8 cellular contexts compared by ENCODE assay signal in the genomic region with DNA sequence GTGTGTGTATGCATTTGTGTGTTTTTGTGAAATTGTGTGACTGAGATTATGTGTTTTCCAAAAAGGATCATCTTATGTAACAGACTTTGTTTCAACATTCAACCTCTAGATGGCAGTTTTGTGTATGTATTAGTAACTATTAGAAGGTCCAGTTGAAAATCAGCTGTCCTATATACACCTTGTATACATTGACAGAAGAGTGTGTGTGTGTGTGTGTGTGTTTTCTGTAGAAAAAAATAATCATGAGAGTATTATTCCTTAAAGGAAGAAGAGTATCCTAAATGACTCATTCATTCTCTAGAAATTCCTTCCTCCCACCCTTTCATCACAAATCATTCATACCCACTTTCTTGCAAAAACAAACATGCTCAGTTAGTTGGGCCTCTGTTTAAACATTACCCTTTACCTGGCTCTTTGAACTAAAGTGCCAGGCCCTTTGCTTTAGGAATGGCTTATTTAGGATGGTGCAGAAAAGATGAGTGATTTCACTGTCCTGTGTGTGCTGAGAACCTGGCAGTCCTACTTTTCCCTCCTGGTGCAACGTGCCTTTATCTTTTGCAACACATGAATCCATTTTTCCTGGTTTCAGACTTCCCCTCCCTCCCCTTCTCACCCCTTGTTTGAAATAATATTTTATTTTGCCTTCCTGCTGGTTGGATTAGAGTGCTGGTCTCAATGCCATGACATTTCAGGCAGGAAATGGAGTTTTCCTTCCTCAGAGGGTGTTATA.
DNase-seq lines count a peak whose midpoint lies in the region; FAIRE-seq and TF ChIP-seq lines count a peak whose summit lies in the region.

No MANE protein-coding gene starts in this region.

- FAIRE-seq in kidney (lab: Jason Lieb, UNC): peak; percentile 96

- H3K9me3 ChIP-seq in kidney (ENCODE audit: control insufficient read depth in 1 of 2, low read length in 2 of 2) (no peaks in the 10 kb centered on the region), vagina (no peaks in the 10 kb centered on the region)

- intact Hi-C loops in kidney (cut with DNase I): no loop called here
- intact Hi-C loops in vagina (cut with DNase I): loop anchor here (10.0 kb wide), 2 partner anchors 462 to 902 kb away; no protein-coding TSS in a partner anchor

- no peak overlapping the region for H3K4me3 ChIP-seq in kidney (ENCODE audit: low read length in 2 of 2)
- H3K4me3 ChIP-seq in vagina: no peak overlapping the region

- H3K4me1 ChIP-seq in kidney (ENCODE audit: control insufficient read depth in 1 of 2, insufficient read depth in 1 of 2, low read depth in 1 of 2, low read length in 2 of 2) (peaks cover 11 to 17% of the 10 kb centered on the region in 2 donors), vagina (peaks cover 18% of the 10 kb centered on the region)

- no peaks in the 10 kb centered on the region for H3K36me3 ChIP-seq in kidney (ENCODE audit: control insufficient read depth in 1 of 2, insufficient read depth in 2 of 2, low read length in 2 of 2)
- no peaks in the 10 kb centered on the region for H3K36me3 ChIP-seq in vagina

- H3K27ac ChIP-seq in kidney (ENCODE audit: low read depth in 2 of 2, low read length in 2 of 2): no peak overlapping the region
- H3K27ac ChIP-seq in vagina: no peak overlapping the region

- TF ChIP-seq CTCF in kidney (IDR thresholded peaks at IDR 0.05; ENCODE audit: borderline replicate concordance, extremely low read depth, insufficient read depth): peak; percentile 27
- peak; percentile 3 to 63 (median 22) for TF ChIP-seq CTCF in vagina (IDR thresholded peaks at IDR 0.05)

- TF ChIP-seq POLR2A in vagina (IDR thresholded peaks at IDR 0.05): no peak

- DNase-seq in NCI-H1436 (lab: John Stamatoyannopoulos, UW): peak; percentile 57
- DNase-seq in NCI-H1436 treated with DMSO at 0.1 percent for 48 hours (lab: John Stamatoyannopoulos, UW): no peak
- DNase-seq in HCEC 1CT: peak; percentile 44
- peak; percentile 56 for DNase-seq in NCI-H2029 treated with DMSO at 0.1 percent for 48 hours (lab: John Stamatoyannopoulos, UW)
- DNase-seq in astrocyte of the hippocampus (ENCODE audit: low read depth, low spot score): peak; percentile 53
- DNase-seq in kidney: no peak
- DNase-seq in vagina (ENCODE audit: extremely low spot score in 2 of 2): no peak
- no peak for DNase-seq in effector CD4-positive, alpha-beta T cell

- peak overlapping the region in 1 of 2 donors; percentile 12 for H3K9ac ChIP-seq in kidney (ENCODE audit: low read length in 2 of 2)

- H3K27me3 ChIP-seq in vagina: no peaks in the 10 kb centered on the region

Comparison
In these comparisons a context has a peak if more than half of its experiments do, and no peak if none do; other contexts are left out.
1. DNase-seq: peak in NCI-H1436 (single experiment), HCEC 1CT (single experiment), NCI-H2029 treated with DMSO at 0.1 percent for 48 hours (single experiment) and astrocyte of the hippocampus (single experiment); none in NCI-H1436 treated with DMSO at 0.1 percent for 48 hours (single experiment), kidney (single experiment), vagina (0 of 2) and effector CD4-positive, alpha-beta T cell (single experiment).